Comparison of ENCODE assay signal across 13 cellular contexts in the genomic region with DNA sequence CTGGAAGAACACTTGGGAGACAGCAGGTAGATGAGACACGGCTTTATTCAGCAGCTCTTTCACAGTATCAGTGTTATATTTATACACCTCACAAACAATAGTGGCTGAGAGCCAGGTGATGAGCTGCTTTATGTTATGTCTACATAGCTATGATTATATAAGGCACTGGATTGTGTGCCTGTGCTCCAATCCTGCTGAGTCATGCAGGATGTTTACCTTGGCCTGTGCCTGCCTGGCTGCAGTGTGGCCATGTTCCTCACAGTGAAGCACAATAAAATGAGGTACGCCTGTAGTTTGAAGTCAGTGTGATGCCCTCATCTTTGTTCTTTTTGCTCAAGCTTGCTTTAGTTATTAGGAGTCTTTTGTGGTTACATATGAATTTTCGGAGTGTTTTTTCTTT. TPM values are rescaled to one million over a fixed set of nuclear protein-coding genes. Genes with fewer than 3 reads are reported as not detected.
DNase-seq lines count a peak whose midpoint lies in the region; ATAC-seq and TF ChIP-seq lines count a peak whose summit lies in the region.
"Had no signal": no experiment of that assay in that cellular context is flagged by ENCODE, and none has a peak within 500 bp of the region (broad histone marks: within the 10 kb centered on the region; RNA-seq: fewer than 3 reads in every experiment).

No MANE protein-coding gene starts in this region.

- TF ChIP-seq RAD21 in SK-N-SH (IDR thresholded peaks at IDR 0.05; ENCODE audit: low read length) = no peak

- POLR2A ChIA-PET in SK-N-SH (lab: Yijun Ruan, JAX) = no interaction called here

- H3K9me3 ChIP-seq in SK-N-SH = no peaks in the 10 kb centered on the region; the same call in 1 of the 2 replicates
- H3K9me3 ChIP-seq: BE2C had no signal

- peak overlapping the region in 1 of 2 experiments; percentile 38; a peak in 2 of 4 replicates for H3K27ac ChIP-seq in SK-N-SH (ENCODE audit: low read depth in 2 of 2, low read length in 1 of 2)

- no peaks in the 10 kb centered on the region for H3K27me3 ChIP-seq in SK-N-SH (ENCODE audit: insufficient read depth)
- H3K27me3 ChIP-seq: BE2C had no signal

- no peaks in the 10 kb centered on the region for H3F3A ChIP-seq in SK-N-SH (replicated peaks; ENCODE audit: insufficient read depth)

- peak; percentile 71 for DNase-seq in A172 (ENCODE audit: low spot score)
- peak; percentile 20 for DNase-seq in HS-5 (ENCODE audit: low read depth)
- DNase-seq in SK-N-SH = no peak
- peak; percentile 63 for DNase-seq in glomerular visceral epithelial cell (ENCODE audit: extremely low spot score)
- DNase-seq in SIG-M5 treated with dmso at 0.1 percent for 504 hours (lab: John Stamatoyannopoulos, UW; ENCODE audit: unreplicated experiment) = no peak
- no peak for DNase-seq in GDM1 (lab: John Stamatoyannopoulos, UW)
- DNase-seq in NCI-H1436 treated with DMSO at 0.1 percent for 48 hours (lab: John Stamatoyannopoulos, UW) = no peak
- DNase-seq: BE2C; cortex of kidney; kidney; SIG-M5; stimulated activated CD4-positive, alpha-beta T cell treated with anti-CD3 and anti-CD28 coated beads, Interleukin-1b, Interleukin-23, amount 100 ng/mL, for 48 hours had no signal

- no peaks in the 10 kb centered on the region for H3K9me2 ChIP-seq in SK-N-SH

- no peak for ATAC-seq in GM19397 (IDR thresholded peaks at IDR 0.05; ENCODE audit: unreplicated experiment)

- 31% methylated on average over 3 of the region's 3 CpGs for WGBS in SK-N-SH (ENCODE audit: low lambda C conversion rate)

- TF ChIP-seq EP300 in SK-N-SH (IDR thresholded peaks at IDR 0.05; ENCODE audit: borderline replicate concordance in 1 of 2, low read depth in 1 of 2, low read length in 1 of 2) = no peak; a peak in 1 of 4 replicates

- CTCF ChIA-PET in SK-N-SH (lab: Yijun Ruan, JAX) = interaction anchor here (0.5 kb wide), 1 partner anchor 55 kb away, joined by 3 read pairs; no protein-coding TSS in a partner anchor

- no peak for TF ChIP-seq CTCF in SK-N-SH (IDR thresholded peaks at IDR 0.05)

- H3K9ac ChIP-seq in SK-N-SH = no peak overlapping the region

- H3K79me2 ChIP-seq in SK-N-SH (ENCODE audit: insufficient read depth) = no peaks in the 10 kb centered on the region

- no peak overlapping the region for H3K4me3 ChIP-seq in SK-N-SH (ENCODE audit: low read depth in 2 of 2, low read length in 1 of 2)

- H2AFZ ChIP-seq in SK-N-SH (ENCODE audit: low read depth) = no peak overlapping the region

- no peaks in the 10 kb centered on the region for H4K20me1 ChIP-seq in SK-N-SH (ENCODE audit: insufficient read depth)

- H3K4me2 ChIP-seq in SK-N-SH = peak overlapping the region; percentile 17

- no peaks in the 10 kb centered on the region; a peak in 1 of 4 replicates for H3K4me1 ChIP-seq in SK-N-SH (ENCODE audit: control insufficient read depth in 1 of 2, insufficient read depth in 2 of 2, low read depth in 1 of 2, low read length in 1 of 2)
- H3K4me1 ChIP-seq: BE2C had no signal

- H3K36me3 ChIP-seq in SK-N-SH (replicated peaks in 1 of 2; ENCODE audit: control insufficient read depth in 1 of 2, insufficient read depth in 2 of 2, low read length in 1 of 2) = no peaks in the 10 kb centered on the region
- H3K36me3 ChIP-seq: BE2C had no signal

TF ChIP-seq in SK-N-SH, 30 proteins besides CTCF, POLR2A, EP300 and RAD21:
- no peak for TF ChIP-seq NRF1 (IDR thresholded peaks at IDR 0.05; ENCODE audit: low read depth, low read length)
- no peak for TF ChIP-seq GABPA (IDR thresholded peaks at IDR 0.05; ENCODE audit: low read depth)
- no peak for TF ChIP-seq CHD2 (IDR thresholded peaks at IDR 0.05; ENCODE audit: low read length, partially characterized antibody)
- TF ChIP-seq FOXM1 (IDR thresholded peaks at IDR 0.05; ENCODE audit: low read depth) = no peak
- peak; percentile 91 for TF ChIP-seq TCF12 (IDR thresholded peaks at IDR 0.05)
- TF ChIP-seq, protein P1, sequence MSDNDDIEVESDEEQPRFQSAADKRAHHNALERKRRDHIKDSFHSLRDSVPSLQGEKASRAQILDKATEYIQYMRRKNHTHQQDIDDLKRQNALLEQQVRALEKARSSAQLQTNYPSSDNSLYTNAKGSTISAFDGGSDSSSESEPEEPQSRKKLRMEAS (IDR thresholded peaks at IDR 0.05; ENCODE audit: low read depth) = peak; percentile 76
- TF ChIP-seq FOSL2 (IDR thresholded peaks at IDR 0.05; ENCODE audit: borderline replicate concordance, low read depth) = peak; percentile 70; the same call in 1 of the 2 replicates
- TF ChIP-seq, protein P2, sequence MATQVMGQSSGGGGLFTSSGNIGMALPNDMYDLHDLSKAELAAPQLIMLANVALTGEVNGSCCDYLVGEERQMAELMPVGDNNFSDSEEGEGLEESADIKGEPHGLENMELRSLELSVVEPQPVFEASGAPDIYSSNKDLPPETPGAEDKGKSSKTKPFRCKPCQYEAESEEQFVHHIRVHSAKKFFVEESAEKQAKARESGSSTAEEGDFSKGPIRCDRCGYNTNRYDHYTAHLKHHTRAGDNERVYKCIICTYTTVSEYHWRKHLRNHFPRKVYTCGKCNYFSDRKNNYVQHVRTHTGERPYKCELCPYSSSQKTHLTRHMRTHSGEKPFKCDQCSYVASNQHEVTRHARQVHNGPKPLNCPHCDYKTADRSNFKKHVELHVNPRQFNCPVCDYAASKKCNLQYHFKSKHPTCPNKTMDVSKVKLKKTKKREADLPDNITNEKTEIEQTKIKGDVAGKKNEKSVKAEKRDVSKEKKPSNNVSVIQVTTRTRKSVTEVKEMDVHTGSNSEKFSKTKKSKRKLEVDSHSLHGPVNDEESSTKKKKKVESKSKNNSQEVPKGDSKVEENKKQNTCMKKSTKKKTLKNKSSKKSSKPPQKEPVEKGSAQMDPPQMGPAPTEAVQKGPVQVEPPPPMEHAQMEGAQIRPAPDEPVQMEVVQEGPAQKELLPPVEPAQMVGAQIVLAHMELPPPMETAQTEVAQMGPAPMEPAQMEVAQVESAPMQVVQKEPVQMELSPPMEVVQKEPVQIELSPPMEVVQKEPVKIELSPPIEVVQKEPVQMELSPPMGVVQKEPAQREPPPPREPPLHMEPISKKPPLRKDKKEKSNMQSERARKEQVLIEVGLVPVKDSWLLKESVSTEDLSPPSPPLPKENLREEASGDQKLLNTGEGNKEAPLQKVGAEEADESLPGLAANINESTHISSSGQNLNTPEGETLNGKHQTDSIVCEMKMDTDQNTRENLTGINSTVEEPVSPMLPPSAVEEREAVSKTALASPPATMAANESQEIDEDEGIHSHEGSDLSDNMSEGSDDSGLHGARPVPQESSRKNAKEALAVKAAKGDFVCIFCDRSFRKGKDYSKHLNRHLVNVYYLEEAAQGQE (IDR thresholded peaks at IDR 0.05; ENCODE audit: low read depth, low read length) = no peak
- TF ChIP-seq, protein P3, sequence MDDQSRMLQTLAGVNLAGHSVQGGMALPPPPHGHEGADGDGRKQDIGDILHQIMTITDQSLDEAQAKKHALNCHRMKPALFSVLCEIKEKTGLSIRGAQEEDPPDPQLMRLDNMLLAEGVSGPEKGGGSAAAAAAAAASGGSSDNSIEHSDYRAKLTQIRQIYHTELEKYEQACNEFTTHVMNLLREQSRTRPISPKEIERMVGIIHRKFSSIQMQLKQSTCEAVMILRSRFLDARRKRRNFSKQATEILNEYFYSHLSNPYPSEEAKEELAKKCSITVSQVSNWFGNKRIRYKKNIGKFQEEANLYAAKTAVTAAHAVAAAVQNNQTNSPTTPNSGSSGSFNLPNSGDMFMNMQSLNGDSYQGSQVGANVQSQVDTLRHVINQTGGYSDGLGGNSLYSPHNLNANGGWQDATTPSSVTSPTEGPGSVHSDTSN (IDR thresholded peaks at IDR 0.05) = peak; percentile 81
- no peak for TF ChIP-seq ELF1 (IDR thresholded peaks at IDR 0.05)
- TF ChIP-seq NFIC (IDR thresholded peaks at IDR 0.05; ENCODE audit: borderline replicate concordance) = peak; percentile 95
- TF ChIP-seq JUND (IDR thresholded peaks at IDR 0.05) = peak; percentile 70
- TF ChIP-seq GATA2 (CRISPR knock-in tag; IDR thresholded peaks at IDR 0.05) = no peak
- TF ChIP-seq MEF2A (IDR thresholded peaks at IDR 0.05; ENCODE audit: borderline replicate concordance, low read depth) = peak; percentile 38; the same call in 1 of the 2 replicates
- TF ChIP-seq YY1 (IDR thresholded peaks at IDR 0.05; ENCODE audit: low read depth) = peak; percentile 54; the same call in 1 of the 2 replicates
- no peak for TF ChIP-seq RXRA (IDR thresholded peaks at IDR 0.05; ENCODE audit: borderline replicate concordance, low read depth)
- no peak for TF ChIP-seq RCOR1 (IDR thresholded peaks at IDR 0.05; ENCODE audit: low read length)
- TF ChIP-seq, protein P4, sequence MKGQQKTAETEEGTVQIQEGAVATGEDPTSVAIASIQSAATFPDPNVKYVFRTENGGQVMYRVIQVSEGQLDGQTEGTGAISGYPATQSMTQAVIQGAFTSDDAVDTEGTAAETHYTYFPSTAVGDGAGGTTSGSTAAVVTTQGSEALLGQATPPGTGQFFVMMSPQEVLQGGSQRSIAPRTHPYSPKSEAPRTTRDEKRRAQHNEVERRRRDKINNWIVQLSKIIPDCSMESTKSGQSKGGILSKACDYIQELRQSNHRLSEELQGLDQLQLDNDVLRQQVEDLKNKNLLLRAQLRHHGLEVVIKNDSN (IDR thresholded peaks at IDR 0.05; ENCODE audit: borderline replicate concordance, low read depth) = no peak
- TF ChIP-seq RFX5 (IDR thresholded peaks at IDR 0.05; ENCODE audit: low read length) = no peak
- TF ChIP-seq POLR2AphosphoS5 (IDR thresholded peaks at IDR 0.05; ENCODE audit: low read depth, low read length) = peak; percentile 51; the same call in 1 of the 2 replicates

RNA-seq across cellular contexts. Expression of a gene that starts 31.3 kb away (rescaled TPM):
- total RNA-seq in A172 (2014; rRNA removed; shearing (Covaris generic)) = not detected in 2 replicates
- not detected in 2 replicates for polyA plus RNA-seq in SK-N-SH (2012; rRNA removed)
- polyA plus RNA-seq in SK-N-SH (2012; cell fraction: cytosol; rRNA removed) = not detected in 2 replicates
- polyA plus RNA-seq in SK-N-SH (2012; cell fraction: nucleus; rRNA removed) = not detected in 2 replicates

Comparison
In these comparisons a context has a peak if more than half of its experiments do, and no peak if none do; other contexts are left out.
1. DNase-seq: peak in A172 (single experiment), HS-5 (single experiment) and glomerular visceral epithelial cell (single experiment); none in SK-N-SH (single experiment), SIG-M5 treated with dmso at 0.1 percent for 504 hours (single experiment), GDM1 (single experiment) and NCI-H1436 treated with DMSO at 0.1 percent for 48 hours (single experiment).